Comparison of ENCODE assay signal across 8 cellular contexts in genomic region chr1:227315500-227316346, GRCh38. TPM values are rescaled to one million over a fixed set of nuclear protein-coding genes. Genes with fewer than 3 reads are reported as not detected.
DNase-seq lines count a peak whose midpoint lies in the region; ATAC-seq, FAIRE-seq and TF ChIP-seq lines count a peak whose summit lies in the region.

No MANE protein-coding gene starts in this region.

- intact Hi-C loops in mammary epithelial cell (cut with micrococcal nuclease) (loop anchor here (5.0 kb wide), 2 partner anchors 102 to 183 kb away; no protein-coding TSS in a partner anchor), HepG2 (cut with micrococcal nuclease; ENCODE audit: unreplicated experiment) (loop anchor here (2.0 to 10.0 kb wide), 3 partner anchors 81 to 151 kb away; no protein-coding TSS in a partner anchor), OCI-LY7 (cut with micrococcal nuclease; ENCODE audit: unreplicated experiment) (no loop called here)

- TF ChIP-seq POLR2A in HepG2 (IDR thresholded peaks at IDR 0.05; ENCODE audit: insufficient read depth in 1 of 2, low read depth in 2 of 2, low read length in 2 of 2), result no peak

- POLR2A ChIA-PET in HepG2 (lab: Yijun Ruan, JAX) (no interaction called here), OCI-LY7 (lab: Charles Lee) (interaction anchor here (0.7 kb wide), 1 partner anchor 305 kb away, joined by 5 read pairs; no protein-coding TSS in a partner anchor)

- H3K4me3 ChIP-seq in mammary epithelial cell (replicated peaks in 1 of 3; ENCODE audit: insufficient read depth in 1 of 3, low read depth in 2 of 3, low read length in 3 of 3), result peak overlapping the region; percentile 51 to 100 (median 94)
- peak overlapping the region; percentile 89 to 96 (median 91); a peak in 5 of 6 replicates for H3K4me3 ChIP-seq in HepG2 (replicated peaks in 1 of 3; ENCODE audit: insufficient read depth in 1 of 3, low read depth in 2 of 3, low read length in 3 of 3)
- no peak overlapping the region for H3K4me3 ChIP-seq in OCI-LY7 (ENCODE audit: low read depth, low read length, poor library complexity, severe bottlenecking)

- CTCF ChIA-PET in mammary epithelial cell (lab: Charles Lee; ENCODE audit: low non-redundant PET) (interaction anchor here (0.6 kb wide), 1 partner anchor 404 kb away, joined by 9 read pairs; no protein-coding TSS in a partner anchor), HepG2 (lab: Yijun Ruan, JAX; ENCODE audit: low intra/inter-chr PET ratio, low total read pairs) (no interaction called here), OCI-LY7 (lab: Charles Lee; ENCODE audit: unreplicated experiment) (no interaction called here)

- H4K20me1 ChIP-seq in mammary epithelial cell (ENCODE audit: insufficient read depth, low read length) (peaks cover 3% of the 10 kb centered on the region), HepG2 (ENCODE audit: insufficient read depth, low read length) (peaks cover 16% of the 10 kb centered on the region), OCI-LY7 (ENCODE audit: insufficient read depth, low read length) (no peaks in the 10 kb centered on the region)

- H3K9ac ChIP-seq in mammary epithelial cell (ENCODE audit: insufficient read depth, low read length), result peak overlapping the region; percentile 59
- peak overlapping the region; percentile 83 for H3K9ac ChIP-seq in HepG2 (ENCODE audit: insufficient read depth, low read depth, low read length)

- in situ Hi-C loops in KBM-7 (cut with MboI; ENCODE audit: low pct_unique_long_range_greater_than_20kb, low sequenced_read_pairs) (no loop called here), mammary epithelial cell (cut with MboI; ENCODE audit: low sequenced_read_pairs in 2 of 2) (no loop called here), HepG2 (cut with HindIII; ENCODE audit: extremely low pct_ligation_motif_present, low pct_unique_long_range_greater_than_20kb) (loop anchor here (5.0 kb wide), 1 partner anchor 122 kb away; no protein-coding TSS in a partner anchor)

- DNase-seq in COLO829 (ENCODE audit: low spot score) (peak; percentile 56), KBM-7 (peak; percentile 43), mammary epithelial cell (peak; percentile 56), HepG2 (ENCODE audit: low spot score) (peak; percentile 79), urothelium cell line (ENCODE audit: low spot score) (peak; percentile 24), OCI-LY7 (ENCODE audit: low spot score) (no peak), iPS-NIHi7 (ENCODE audit: extremely low spot score) (no peak), NOMO-1 treated with DMSO at 0.1 percent for 48 hours (lab: John Stamatoyannopoulos, UW; ENCODE audit: unreplicated experiment) (no peak)

- BruUV-seq in mammary epithelial cell (replicated peaks; lab: Mats Ljungman, UMichigan), result no TSS peak
- BruUV-seq in HepG2 (replicated peaks; lab: Mats Ljungman, UMichigan), result no TSS peak
- no TSS peak for BruUV-seq in OCI-LY7 (replicated peaks; lab: Mats Ljungman, UMichigan)

- peak overlapping the region; percentile 94 for H3K4me2 ChIP-seq in mammary epithelial cell (ENCODE audit: insufficient read depth, low read depth, low read length)
- H3K4me2 ChIP-seq in HepG2 (ENCODE audit: low read depth, low read length), result peak overlapping the region; percentile 72
- no peak overlapping the region for H3K4me2 ChIP-seq in OCI-LY7 (ENCODE audit: low read length)

- FAIRE-seq in HepG2 (lab: Jason Lieb, UNC) (peak; percentile 94), urothelium cell line (lab: Jason Lieb, UNC) (no peak)

- no peak for TF ChIP-seq RAD21 in HepG2 (CRISPR knock-in tag; IDR thresholded peaks at IDR 0.05)

- no peaks in the 10 kb centered on the region for H3K36me3 ChIP-seq in mammary epithelial cell (ENCODE audit: insufficient read depth, low read length)
- H3K36me3 ChIP-seq in HepG2 (replicated peaks in 1 of 2; ENCODE audit: control insufficient read depth in 1 of 2, insufficient read depth in 2 of 2, low read length in 2 of 2), result no peaks in the 10 kb centered on the region
- H3K36me3 ChIP-seq in OCI-LY7 (ENCODE audit: insufficient read depth, low read length), result no peaks in the 10 kb centered on the region

- TF ChIP-seq CTCF in mammary epithelial cell (conservative IDR thresholded peaks at IDR 0.05 in 1 of 2, IDR thresholded peaks at IDR 0.05 in 1 of 2; ENCODE audit: extremely low read depth in 1 of 2, insufficient read depth in 1 of 2, low read depth in 1 of 2, low read length in 2 of 2) (no peak), HepG2 (CRISPR knock-in tag; IDR thresholded peaks at IDR 0.05) (no peak), OCI-LY7 (conservative IDR thresholded peaks at IDR 0.05; ENCODE audit: low read length) (no peak)

- peak; percentile 37 for ATAC-seq in HepG2

- H3K9me2 ChIP-seq in OCI-LY7 (ENCODE audit: insufficient read depth, low read length), result no peaks in the 10 kb centered on the region

- dilution Hi-C loops in mammary epithelial cell (cut with HindIII; ENCODE audit: low sequenced_read_pairs), result no loop called here

- no peaks in the 10 kb centered on the region for H3K9me3 ChIP-seq in mammary epithelial cell (replicated peaks; ENCODE audit: insufficient read depth, low read length)
- no peaks in the 10 kb centered on the region for H3K9me3 ChIP-seq in HepG2 (ENCODE audit: low read length)
- no peaks in the 10 kb centered on the region for H3K9me3 ChIP-seq in OCI-LY7 (ENCODE audit: low read length)

- WGBS in mammary epithelial cell (ENCODE audit: low coverage, missing lambda C conversion rate), result 5% methylated on average over 7 of the region's 7 CpGs
- 4% methylated on average over 7 of the region's 7 CpGs for WGBS in HepG2 (ENCODE audit: low lambda C conversion rate)

- peak overlapping the region; percentile 56 for H3K27ac ChIP-seq in mammary epithelial cell (ENCODE audit: insufficient read depth, low read depth, low read length)
- H3K27ac ChIP-seq in HepG2 (ENCODE audit: extremely low read length, insufficient read depth, low read length), result peak overlapping the region; percentile 6
- no peak overlapping the region for H3K27ac ChIP-seq in OCI-LY7 (ENCODE audit: low read depth, low read length, poor library complexity, severe bottlenecking)

- TF ChIP-seq EP300 in HepG2 (IDR thresholded peaks at IDR 0.05; ENCODE audit: low read depth in 2 of 2, low read length in 2 of 2) (peak in 1 of 2 experiments; percentile 35; a peak in 1 of 4 replicates), HepG2 (CRISPR knock-in tag; IDR thresholded peaks at IDR 0.05; ENCODE audit: borderline replicate concordance) (no peak)

- H3K27me3 ChIP-seq in mammary epithelial cell (ENCODE audit: insufficient read depth, low read length), result no peaks in the 10 kb centered on the region
- H3K27me3 ChIP-seq in HepG2 (ENCODE audit: control insufficient read depth in 1 of 2, insufficient read depth in 2 of 2, low read length in 2 of 2), result peaks cover 0 to 9% of the 10 kb centered on the region in 2 experiments; a peak in 3 of 5 replicates

- peaks cover 8% of the 10 kb centered on the region for H3K4me1 ChIP-seq in mammary epithelial cell (ENCODE audit: insufficient read depth, low read length)
- H3K4me1 ChIP-seq in HepG2 (ENCODE audit: insufficient read depth, low read length), result peaks cover 9% of the 10 kb centered on the region
- H3K4me1 ChIP-seq in OCI-LY7 (ENCODE audit: insufficient read depth, low read length, poor library complexity, severe bottlenecking), result no peaks in the 10 kb centered on the region

- peaks cover 66% of the 10 kb centered on the region for H3K79me2 ChIP-seq in mammary epithelial cell (ENCODE audit: insufficient read depth, low read length)
- H3K79me2 ChIP-seq in HepG2 (ENCODE audit: insufficient read depth, low read length), result peaks cover 67% of the 10 kb centered on the region
- H3K79me2 ChIP-seq in OCI-LY7 (ENCODE audit: insufficient read depth, low read depth, low read length), result no peaks in the 10 kb centered on the region

- H2AFZ ChIP-seq in mammary epithelial cell (ENCODE audit: low read depth, low read length) (no peak overlapping the region), HepG2 (ENCODE audit: low read length) (no peak overlapping the region), OCI-LY7 (ENCODE audit: low read length) (no peak overlapping the region)

TF ChIP-seq in HepG2, 621 proteins besides CTCF, POLR2A, EP300 and RAD21 (continues in another document):
- TF ChIP-seq TSC22D2 (CRISPR knock-in tag; IDR thresholded peaks at IDR 0.05; ENCODE audit: borderline replicate concordance) (no peak), ARNTL (CRISPR knock-in tag; IDR thresholded peaks at IDR 0.05) (no peak), HDAC2 (CRISPR knock-in tag; IDR thresholded peaks at IDR 0.05) (peak; percentile 57; the same call in 1 of the 2 replicates), CAMTA2 (CRISPR knock-in tag; IDR thresholded peaks at IDR 0.05; ENCODE audit: borderline replicate concordance) (no peak), RXRB (CRISPR knock-in tag; IDR thresholded peaks at IDR 0.05; ENCODE audit: borderline replicate concordance) (peak; percentile 49; the same call in 1 of the 2 replicates), RARA (CRISPR knock-in tag; IDR thresholded peaks at IDR 0.05) (peak; percentile 68), TBP (CRISPR knock-in tag; IDR thresholded peaks at IDR 0.05) (no peak)

RNA-seq across cellular contexts. Expression of gene CDC42BPA, which starts 2.6 kb away (rescaled TPM):
- total RNA-seq in mammary epithelial cell (10 to 100 TPM; 50.8 to 56.1 TPM), HepG2 (2016; rRNA removed; fragmentation: Illumina TruSeq; extraction: Trizol) (15.4 and 16.0 TPM in 2 replicates), OCI-LY7 (2022) (not detected in 2 replicates)
- polyA plus RNA-seq in mammary epithelial cell (9.6 TPM), HepG2 (2011; rRNA removed) (6.5 and 7.4 TPM in 2 replicates)
- polyA minus RNA-seq in mammary epithelial cell, result 35.7 TPM
- 14.9 and 18.1 TPM in 2 replicates for total RNA-seq in HepG2 (2016; cell fraction: cytosol; rRNA removed; fragmentation: Illumina TruSeq; extraction: Trizol; ENCODE audit: low read depth)
- 13.8 and 15.4 TPM in 2 replicates for total RNA-seq in HepG2 (2016; cell fraction: insoluble cytoplasmic fraction; rRNA removed; fragmentation: Illumina TruSeq; extraction: Trizol)
- total RNA-seq in HepG2 (2016; cell fraction: membrane; rRNA removed; fragmentation: Illumina TruSeq; extraction: Trizol), result 11.4 and 14.7 TPM in 2 replicates
- total RNA-seq in HepG2 (2016; cell fraction: nucleus; rRNA removed; fragmentation: Illumina TruSeq; extraction: Trizol), result 31.5 and 36.1 TPM in 2 replicates
- polyA plus RNA-seq in HepG2 (2011; cell fraction: cytosol; rRNA removed), result 3.2 and 5.4 TPM in 2 replicates
- polyA plus RNA-seq in HepG2 (2011; cell fraction: nucleus; rRNA removed), result 7.2 and 9.9 TPM in 2 replicates
- 9.5 and 12.2 TPM in 2 replicates for polyA plus RNA-seq in HepG2 (2012)
- polyA plus RNA-seq in HepG2 (2016; cell fraction: cytosol; fragmentation: Illumina TruSeq; extraction: Trizol; ENCODE audit: low read depth), result 0.61 and 0.69 TPM in 2 replicates
- 7.5 and 8.2 TPM in 2 replicates for polyA plus RNA-seq in HepG2 (2016; cell fraction: insoluble cytoplasmic fraction; fragmentation: Illumina TruSeq; extraction: Trizol; ENCODE audit: low read depth)
- 1.8 and 2.2 TPM in 2 replicates for polyA plus RNA-seq in HepG2 (2016; cell fraction: membrane; fragmentation: Illumina TruSeq; extraction: Trizol; ENCODE audit: low read depth)
- 8.1 and 9.4 TPM in 2 replicates for polyA plus RNA-seq in HepG2 (2016; cell fraction: nucleus; fragmentation: Illumina TruSeq; extraction: Trizol; ENCODE audit: insufficient read depth, low read depth)
- 17.7 and 19.2 TPM in 2 replicates for polyA minus RNA-seq in HepG2 (2011; rRNA and poly(A)+ RNA removed; ENCODE audit: low replicate concordance)
- 12.0 and 17.0 TPM in 2 replicates for polyA minus RNA-seq in HepG2 (2011; cell fraction: cytosol; rRNA and poly(A)+ RNA removed)
- 119 and 124 TPM in 2 replicates for polyA minus RNA-seq in HepG2 (2011; cell fraction: nucleus; rRNA and poly(A)+ RNA removed)
- not detected in 2 replicates for total RNA-seq in OCI-LY7 (2014; rRNA removed; shearing (Covaris generic))

Comparison
In these comparisons a context has a peak if more than half of its experiments do, and no peak if none do; other contexts are left out.
1. DNase-seq: peak in COLO829 (single experiment), KBM-7 (single experiment), mammary epithelial cell (single experiment), HepG2 (single experiment) and urothelium cell line (single experiment); none in OCI-LY7 (single experiment), iPS-NIHi7 (single experiment) and NOMO-1 treated with DMSO at 0.1 percent for 48 hours (single experiment).
2. RNA of gene CDC42BPA, which starts 2.6 kb away (total RNA-seq): 50.8 to 56.1 TPM in mammary epithelial cell and 11.4 to 36.1 TPM in HepG2; not detected in OCI-LY7; every median in the first group is over 10 times any median in the second.